19 cellular contexts compared by ENCODE assay signal in genomic region chr10:634256-634655, GRCh38. TPM values are rescaled to one million over a fixed set of nuclear protein-coding genes. Genes with fewer than 3 reads are reported as not detected.
DNase-seq lines count a peak whose midpoint lies in the region; TF ChIP-seq lines count a peak whose summit lies in the region.
"Had no signal": no experiment of that assay in that cellular context is flagged by ENCODE, and none has a peak within 500 bp of the region (broad histone marks: within the 10 kb centered on the region; RNA-seq: fewer than 3 reads in every experiment).

No MANE protein-coding gene starts in this region.

- H3K27ac ChIP-seq in muscle layer of colon (ENCODE audit: low read depth, low read length), result peak overlapping the region; percentile 92
- H3K27ac ChIP-seq in substantia nigra (ENCODE audit: low read depth, low read length, poor library complexity, severe bottlenecking), result peak overlapping the region; percentile 73
- H3K27ac ChIP-seq: testis had no signal

- H3K27ac Mint-ChIP-seq in osteocyte (ENCODE audit: unreplicated experiment), result no peak overlapping the region
- H3K27ac Mint-ChIP-seq: activated CD4-positive, alpha-beta T cell treated with anti-CD3 and anti-CD28 coated beads for 36 hours; endodermal cell had no signal

- no peak overlapping the region for H3K4me3 Mint-ChIP-seq in osteocyte (ENCODE audit: unreplicated experiment)
- H3K4me3 Mint-ChIP-seq: activated CD4-positive, alpha-beta T cell treated with anti-CD3 and anti-CD28 coated beads for 36 hours; endodermal cell had no signal

- no peak overlapping the region for H3K4me3 ChIP-seq in epithelial cell of proximal tubule (ENCODE audit: low read depth, low read length)
- H3K4me3 ChIP-seq in muscle layer of colon (ENCODE audit: low read depth in 1 of 2, low read length in 2 of 2), result no peak overlapping the region
- H3K4me3 ChIP-seq: K562, testis had no signal

- H3K9me3 ChIP-seq in muscle layer of colon (ENCODE audit: low read length), result no peaks in the 10 kb centered on the region
- H3K9me3 ChIP-seq: testis had no signal

- H3K9ac ChIP-seq in muscle layer of colon (ENCODE audit: low read length), result peak overlapping the region; percentile 45

- H3K27me3 ChIP-seq in muscle layer of colon (ENCODE audit: control insufficient read depth in 1 of 2, insufficient read depth in 2 of 2, low read length in 2 of 2), result no peaks in the 10 kb centered on the region
- H3K27me3 ChIP-seq: testis had no signal

- no peaks in the 10 kb centered on the region for H3K27me3 Mint-ChIP-seq in osteocyte (ENCODE audit: unreplicated experiment)

- peaks cover 37% of the 10 kb centered on the region for H3K4me1 ChIP-seq in muscle layer of colon (ENCODE audit: insufficient read depth, low read length)

- no peaks in the 10 kb centered on the region for H3K9me3 Mint-ChIP-seq in osteocyte (ENCODE audit: unreplicated experiment)
- H3K9me3 Mint-ChIP-seq: endodermal cell had no signal

- H3K36me3 Mint-ChIP-seq in osteocyte (ENCODE audit: unreplicated experiment), result peaks cover 5% of the 10 kb centered on the region

- H3K36me3 ChIP-seq in muscle layer of colon (ENCODE audit: insufficient read depth, low read length), result no peaks in the 10 kb centered on the region

- peaks cover 29% of the 10 kb centered on the region for H3K4me1 Mint-ChIP-seq in osteocyte (ENCODE audit: unreplicated experiment)
- H3K4me1 Mint-ChIP-seq: activated CD4-positive, alpha-beta T cell treated with anti-CD3 and anti-CD28 coated beads for 36 hours had no signal

- no peak for TF ChIP-seq CTCF in epithelial cell of proximal tubule (conservative IDR thresholded peaks at IDR 0.05; ENCODE audit: low read depth, low read length)
- no peak for TF ChIP-seq CTCF in osteocyte (IDR thresholded peaks at IDR 0.05)

- DNase-seq in NCI-H1105 (lab: John Stamatoyannopoulos, UW), result peak; percentile 5
- no peak for DNase-seq in NCI-H1105 treated with DMSO at 0.1 percent for 48 hours (lab: John Stamatoyannopoulos, UW)
- peak; percentile 39 for DNase-seq in epithelial cell of proximal tubule (ENCODE audit: low read depth)
- DNase-seq in substantia nigra (lab: John Stamatoyannopoulos, UW), result no peak
- no peak for DNase-seq in osteocyte (ENCODE audit: extremely low spot score, unreplicated experiment)
- DNase-seq in NCI-H187 treated with DMSO at 0.1 percent for 48 hours (lab: John Stamatoyannopoulos, UW), result no peak
- no peak for DNase-seq in NCI-H2107 (lab: John Stamatoyannopoulos, UW)
- DNase-seq: 8988T; activated CD4-positive, alpha-beta T cell treated with anti-CD3 and anti-CD28 coated beads for 36 hours; activated effector memory CD4-positive, alpha-beta T cell treated with Interleukin-2 at 50 U/mL for 16 hours; endodermal cell; NCI-H2171; NCI-H774; PC-3; small intestine; stimulated activated CD4-positive, alpha-beta T cell treated with anti-CD3 and anti-CD28 coated beads, Interleukin-4, amount 100 ng/mL, for 24 hours; testis had no signal

RNA-seq across cellular contexts. Expression of gene DIP2C, which starts 55.2 kb away (rescaled TPM):
- total RNA-seq in epithelial cell of proximal tubule (10.1 and 11.4 TPM in 2 replicates), osteocyte (36.8 and 36.9 TPM in 2 replicates)
- total RNA-seq: K562 had no signal

Comparison
In these comparisons a context has a peak if more than half of its experiments do, and no peak if none do; other contexts are left out.
1. DNase-seq: peak in NCI-H1105 (single experiment) and epithelial cell of proximal tubule (single experiment); none in NCI-H1105 treated with DMSO at 0.1 percent for 48 hours (single experiment), substantia nigra (0 of 49), osteocyte (single experiment), NCI-H187 treated with DMSO at 0.1 percent for 48 hours (single experiment) and NCI-H2107 (single experiment).